ENCODE assay signal across 8 cellular contexts in the genomic region with DNA sequence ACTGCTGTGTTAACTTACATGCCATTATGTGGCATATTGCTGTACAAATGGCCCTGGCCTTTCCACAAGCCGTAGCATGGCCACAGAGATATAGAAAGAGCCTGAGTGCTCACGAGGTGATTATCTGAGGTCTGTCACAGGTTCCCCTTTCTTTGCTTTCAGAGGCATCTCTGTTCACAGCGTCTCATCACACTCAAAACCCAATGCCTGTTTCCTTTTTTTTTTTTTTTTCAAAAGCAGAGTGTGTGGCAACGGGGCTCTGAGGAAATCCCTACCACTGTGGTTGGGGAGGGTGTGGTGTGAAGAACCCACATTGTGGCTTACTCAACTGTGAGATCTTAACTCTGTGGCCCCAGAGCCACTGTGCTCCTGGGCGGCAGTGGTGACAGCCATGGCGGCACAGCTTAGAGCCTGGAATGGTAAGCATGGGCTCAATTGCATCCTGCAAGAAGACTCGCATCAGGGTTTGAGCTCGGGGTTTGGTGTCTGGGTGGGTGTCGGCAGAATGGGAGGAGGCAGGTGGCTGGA. TPM values are rescaled to one million over a fixed set of nuclear protein-coding genes. Genes with fewer than 3 reads are reported as not detected.
DNase-seq lines count a peak whose midpoint lies in the region; ATAC-seq and TF ChIP-seq lines count a peak whose summit lies in the region.

No MANE protein-coding gene starts in this region.

- H3K36me3 Mint-ChIP-seq in activated CD4-positive, alpha-beta T cell treated with anti-CD3 and anti-CD28 coated beads, Interleukin-2, amount 10 ng/mL, durations not matched to agents 7 days and 5 days (ENCODE audit: low read depth): no peaks in the 10 kb centered on the region
- H3K36me3 Mint-ChIP-seq in stimulated activated effector memory CD8-positive, alpha-beta T cell treated with anti-CD3 and anti-CD28 coated beads, Interleukin-12 subunit alpha, Interleukin-12 subunit beta, amount 100 ng/mL, for 72 hours: peaks cover 12% of the 10 kb centered on the region

- intact Hi-C loops in Right ventricle myocardium inferior (cut with DNase I): no loop called here
- intact Hi-C loops in left ventricle myocardium superior (cut with micrococcal nuclease): no loop called here

- CTCF ChIA-PET in activated CD4-positive, alpha-beta T cell treated with anti-CD3 and anti-CD28 coated beads, Interleukin-2, amount 10 ng/mL, durations not matched to agents 7 days and 5 days (lab: Charles Lee): interaction anchor here (0.6 to 1.2 kb wide), 4 partner anchors 19 to 737 kb away, joined by 3 to 4 read pairs (median 4); no protein-coding TSS in a partner anchor

- H3K9me3 ChIP-seq in right atrium auricular region: no peaks in the 10 kb centered on the region

- DNase-seq in Right ventricle myocardium inferior (ENCODE audit: missing footprints) (no peak), right atrium auricular region (ENCODE audit: low spot score) (no peak), left ventricle myocardium superior (peak; percentile 36), DMS 273 treated with DMSO at 0.1 percent for 48 hours (lab: John Stamatoyannopoulos, UW) (no peak), NCI-H1694 (lab: John Stamatoyannopoulos, UW) (no peak)
- DNase-seq in activated CD4-positive, alpha-beta T cell treated with anti-CD3 and anti-CD28 coated beads, Interleukin-2, amount 10 ng/mL, durations not matched to agents 7 days and 5 days: peak; percentile 84
- peak; percentile 42 to 80 for DNase-seq in stimulated activated effector memory CD8-positive, alpha-beta T cell treated with anti-CD3 and anti-CD28 coated beads, Interleukin-12 subunit alpha, Interleukin-12 subunit beta, amount 100 ng/mL, for 72 hours (ENCODE audit: low spot score in 2 of 2)

- no peaks in the 10 kb centered on the region for H3K4me1 ChIP-seq in right atrium auricular region

- peaks cover 43% of the 10 kb centered on the region for H3K4me1 Mint-ChIP-seq in activated CD4-positive, alpha-beta T cell treated with anti-CD3 and anti-CD28 coated beads, Interleukin-2, amount 10 ng/mL, durations not matched to agents 7 days and 5 days
- H3K4me1 Mint-ChIP-seq in stimulated activated effector memory CD8-positive, alpha-beta T cell treated with anti-CD3 and anti-CD28 coated beads, Interleukin-12 subunit alpha, Interleukin-12 subunit beta, amount 100 ng/mL, for 72 hours: peaks cover 44% of the 10 kb centered on the region

- no peaks in the 10 kb centered on the region for H3K9me3 Mint-ChIP-seq in activated CD4-positive, alpha-beta T cell treated with anti-CD3 and anti-CD28 coated beads, Interleukin-2, amount 10 ng/mL, durations not matched to agents 7 days and 5 days
- H3K9me3 Mint-ChIP-seq in stimulated activated effector memory CD8-positive, alpha-beta T cell treated with anti-CD3 and anti-CD28 coated beads, Interleukin-12 subunit alpha, Interleukin-12 subunit beta, amount 100 ng/mL, for 72 hours: no peaks in the 10 kb centered on the region

- H3K27ac ChIP-seq in right atrium auricular region: no peak overlapping the region

- peak overlapping the region; percentile 61 for H3K4me3 Mint-ChIP-seq in activated CD4-positive, alpha-beta T cell treated with anti-CD3 and anti-CD28 coated beads, Interleukin-2, amount 10 ng/mL, durations not matched to agents 7 days and 5 days
- H3K4me3 Mint-ChIP-seq in stimulated activated effector memory CD8-positive, alpha-beta T cell treated with anti-CD3 and anti-CD28 coated beads, Interleukin-12 subunit alpha, Interleukin-12 subunit beta, amount 100 ng/mL, for 72 hours: peak overlapping the region; percentile 69

- H3K36me3 ChIP-seq in right atrium auricular region: no peaks in the 10 kb centered on the region

- POLR2A ChIA-PET in activated CD4-positive, alpha-beta T cell treated with anti-CD3 and anti-CD28 coated beads, Interleukin-2, amount 10 ng/mL, durations not matched to agents 7 days and 5 days (lab: Charles Lee): no interaction called here

- no peak overlapping the region for H3K4me3 ChIP-seq in right atrium auricular region

- peak; percentile 46 for ATAC-seq in Right ventricle myocardium inferior
- peak; percentile 81 for ATAC-seq in HG03457 (IDR thresholded peaks at IDR 0.05; ENCODE audit: unreplicated experiment)
- peak; percentile 71 for ATAC-seq in left ventricle myocardium superior
- peak; percentile 87 for ATAC-seq in stimulated activated effector memory CD8-positive, alpha-beta T cell treated with anti-CD3 and anti-CD28 coated beads, Interleukin-12 subunit alpha, Interleukin-12 subunit beta, amount 100 ng/mL, for 72 hours

- TF ChIP-seq CTCF in right atrium auricular region (IDR thresholded peaks at IDR 0.05): no peak

- H3K27me3 Mint-ChIP-seq in activated CD4-positive, alpha-beta T cell treated with anti-CD3 and anti-CD28 coated beads, Interleukin-2, amount 10 ng/mL, durations not matched to agents 7 days and 5 days: peaks cover 58% of the 10 kb centered on the region

- H3K27me3 ChIP-seq in right atrium auricular region: no peaks in the 10 kb centered on the region

- H3K27ac Mint-ChIP-seq in activated CD4-positive, alpha-beta T cell treated with anti-CD3 and anti-CD28 coated beads, Interleukin-2, amount 10 ng/mL, durations not matched to agents 7 days and 5 days: peak overlapping the region; percentile 60
- peak overlapping the region; percentile 70 for H3K27ac Mint-ChIP-seq in stimulated activated effector memory CD8-positive, alpha-beta T cell treated with anti-CD3 and anti-CD28 coated beads, Interleukin-12 subunit alpha, Interleukin-12 subunit beta, amount 100 ng/mL, for 72 hours

RNA-seq across cellular contexts. Expression of a gene that starts 30.8 kb away (rescaled TPM):
- total RNA-seq in Right ventricle myocardium inferior: 2.4 TPM
- total RNA-seq in right atrium auricular region: 1 to 10 TPM; 1.5 to 3.0 TPM
- total RNA-seq in activated CD4-positive, alpha-beta T cell treated with anti-CD3 and anti-CD28 coated beads, Interleukin-2, amount 10 ng/mL, durations not matched to agents 7 days and 5 days: under 1 TPM; 0.07 to 0.15 TPM
- 2.5 TPM for total RNA-seq in left ventricle myocardium superior

Comparison
In these comparisons a context has a peak if more than half of its experiments do, and no peak if none do; other contexts are left out.
1. DNase-seq: peak in activated CD4-positive, alpha-beta T cell treated with anti-CD3 and anti-CD28 coated beads, Interleukin-2, amount 10 ng/mL, durations not matched to agents 7 days and 5 days (single experiment), left ventricle myocardium superior (single experiment) and stimulated activated effector memory CD8-positive, alpha-beta T cell treated with anti-CD3 and anti-CD28 coated beads, Interleukin-12 subunit alpha, Interleukin-12 subunit beta, amount 100 ng/mL, for 72 hours (2 of 2); none in Right ventricle myocardium inferior (single experiment), right atrium auricular region (single experiment), DMS 273 treated with DMSO at 0.1 percent for 48 hours (single experiment) and NCI-H1694 (single experiment).
2. Peak in every context shown above with its lines, with median percentiles within 50 percentile points of each other: ATAC-seq.